In genomic region chr11:65558002-65558784, GRCh38 we compare ENCODE assay signal across 8 cellular contexts. TPM values are rescaled to one million over a fixed set of nuclear protein-coding genes. Genes with fewer than 3 reads are reported as not detected.
A peak's percentile ranks its signal among the peaks of the same experiment; 100 is the strongest.
DNase-seq lines count a peak whose midpoint lies in the region; ATAC-seq and TF ChIP-seq lines count a peak whose summit lies in the region.

TSS of gene LTBP3 (minus strand) at chr11:65558359. CDS start at chr11:65557959, 400 bp downstream.

- peaks cover 59% of the 10 kb centered on the region for H3K4me1 Mint-ChIP-seq in CD4-positive, alpha-beta T cell (ENCODE audit: low read depth)
- peaks cover 69% of the 10 kb centered on the region for H3K4me1 Mint-ChIP-seq in brain

- TF ChIP-seq CTCF in CD4-positive, alpha-beta T cell (IDR thresholded peaks at IDR 0.05) = no peak
- no peak for TF ChIP-seq CTCF in HFF-Myc (IDR thresholded peaks at IDR 0.05; ENCODE audit: low read depth, low read length, missing control alignments)
- no peak for TF ChIP-seq CTCF in RWPE1 (conservative IDR thresholded peaks at IDR 0.05; ENCODE audit: low read depth)
- no peak for TF ChIP-seq CTCF in brain (conservative IDR thresholded peaks at IDR 0.05)

- DNase-seq in CD4-positive, alpha-beta T cell = peak in 4 of 10 experiments; percentile 36 to 65 (median 49)
- no peak for DNase-seq in HFF-Myc (ENCODE audit: extremely low read depth, low read depth)
- DNase-seq in RWPE1 (ENCODE audit: low spot score) = peak; percentile 65
- peak; percentile 93 for DNase-seq in hepatic stellate cell (ENCODE audit: low spot score)
- peak; percentile 73 to 97 (median 82) for DNase-seq in posterior cingulate gyrus
- no peak for DNase-seq in GM19240 (ENCODE audit: insufficient read length, low spot score)
- no peak for DNase-seq in stimulated activated CD8-positive, alpha-beta memory T cell treated with anti-CD3 and anti-CD28 coated beads, Interleukin-4, amount 100 ng/mL, for 48 hours

- intact Hi-C loops in CD4-positive, alpha-beta T cell (cut with DNase I, micrococcal nuclease) = no loop called here
- intact Hi-C loops in posterior cingulate gyrus (cut with DNase I) = loop anchor here (1.0 kb wide), 1 partner anchor 12 kb away; the partner anchor contains the start of gene ZNRD2

- H3K27ac ChIP-seq in CD4-positive, alpha-beta T cell (ENCODE audit: low read depth, low read length) = peak within 1 kb of the TSS; percentile 80
- H3K27ac ChIP-seq in RWPE1 = peak within 1 kb of the TSS; percentile 86

- peak within 1 kb of the TSS; percentile 56 for H3K4me3 ChIP-seq in HFF-Myc (replicated peaks; ENCODE audit: low read depth, low read length)

- peak within 1 kb of the TSS; percentile 94 for H3K4me3 Mint-ChIP-seq in CD4-positive, alpha-beta T cell
- H3K4me3 Mint-ChIP-seq in brain = peak within 1 kb of the TSS; percentile 85 to 94 (median 89)

- H3K9me3 Mint-ChIP-seq in CD4-positive, alpha-beta T cell = no peaks in the 10 kb centered on the region
- H3K9me3 Mint-ChIP-seq in brain = peaks cover 0 to 4% (median 0%) of the 10 kb centered on the region in 5 experiments

- POLR2A ChIA-PET in CD4-positive, alpha-beta T cell (lab: Charles Lee) = interaction anchor here (0.6 to 2.9 kb wide), 9 partner anchors 12 to 60 kb away, joined by 3 to 15 read pairs (median 4); partner anchors contain the start of genes EHBP1L1, MALAT1 and ZNRD2
- POLR2A ChIA-PET in RWPE1 (lab: Yijun Ruan, JAX; ENCODE audit: low non-redundant PET) = no interaction called here

- no peaks in the 10 kb centered on the region for H3K27me3 Mint-ChIP-seq in CD4-positive, alpha-beta T cell
- peaks cover 4% of the 10 kb centered on the region for H3K27me3 Mint-ChIP-seq in brain

- peaks cover 7% of the 10 kb centered on the region for H3K36me3 Mint-ChIP-seq in CD4-positive, alpha-beta T cell (ENCODE audit: low read depth)
- no peaks in the 10 kb centered on the region for H3K36me3 Mint-ChIP-seq in brain

- H3K27me3 ChIP-seq in CD4-positive, alpha-beta T cell (ENCODE audit: control insufficient read depth, insufficient read depth, low read length) = no peaks in the 10 kb centered on the region

- H3K9me3 ChIP-seq in CD4-positive, alpha-beta T cell (ENCODE audit: control insufficient read depth, low read length) = no peaks in the 10 kb centered on the region

- CTCF ChIA-PET in CD4-positive, alpha-beta T cell (lab: Charles Lee) = interaction anchor here (1.0 to 4.0 kb wide), 3 partner anchors 12 to 18 kb away, joined by 3 to 21 read pairs (median 9); partner anchors contain the start of gene ZNRD2
- CTCF ChIA-PET in RWPE1 (lab: Yijun Ruan, JAX) = interaction anchor here (0.7 to 2.1 kb wide), 3 partner anchors 15 to 243 kb away, joined by 3 to 8 read pairs (median 4); partner anchors contain the start of gene FAM89B

- H3K27ac Mint-ChIP-seq in CD4-positive, alpha-beta T cell = peak within 1 kb of the TSS; percentile 87
- peak within 1 kb of the TSS; percentile 94 to 98 (median 96) for H3K27ac Mint-ChIP-seq in brain

- peak; percentile 39 for ATAC-seq in CD4-positive, alpha-beta T cell (ENCODE audit: poor library complexity)

RNA-seq across cellular contexts. Expression of gene LTBP3, which starts in this region (rescaled TPM):
- 100 to 1,000 TPM; 236 to 238 TPM for total RNA-seq in CD4-positive, alpha-beta T cell
- polyA plus RNA-seq in brain (ENCODE audit: insufficient read depth, low read depth, low replicate concordance) = 48.9 TPM

Comparison
In these comparisons a context has a peak if more than half of its experiments do, and no peak if none do; other contexts are left out.
1. DNase-seq: peak in RWPE1 (single experiment), hepatic stellate cell (single experiment) and posterior cingulate gyrus (10 of 10); none in HFF-Myc (single experiment), GM19240 (single experiment) and stimulated activated CD8-positive, alpha-beta memory T cell treated with anti-CD3 and anti-CD28 coated beads, Interleukin-4, amount 100 ng/mL, for 48 hours (single experiment).